ENCODE assay signal across 23 cellular contexts in the genomic region with DNA sequence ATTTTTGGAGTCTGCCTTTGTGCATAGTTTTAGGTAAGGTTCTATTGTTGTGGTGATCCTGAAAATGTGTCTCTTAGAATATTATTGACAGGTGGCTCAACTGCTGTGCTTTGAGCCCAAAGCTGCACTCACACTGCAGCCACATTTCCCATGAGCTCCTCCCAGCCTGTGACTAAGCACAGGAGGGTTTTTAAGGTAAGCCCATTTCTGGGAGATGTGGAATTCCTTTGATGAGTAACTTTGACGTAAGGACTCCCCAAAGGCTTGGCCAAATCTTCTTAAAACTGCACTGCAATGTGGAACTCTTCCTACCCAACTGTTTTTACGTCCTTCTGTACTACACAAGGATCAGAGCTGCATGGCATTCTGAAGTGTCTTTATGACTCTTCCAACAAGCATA. TPM values are rescaled to one million over a fixed set of nuclear protein-coding genes. Genes with fewer than 3 reads are reported as not detected.
DNase-seq lines count a peak whose midpoint lies in the region; ATAC-seq and TF ChIP-seq lines count a peak whose summit lies in the region.
"Had no signal": no experiment of that assay in that cellular context is flagged by ENCODE, and none has a peak within 500 bp of the region (broad histone marks: within the 10 kb centered on the region; RNA-seq: fewer than 3 reads in every experiment).

No MANE protein-coding gene starts in this region.

- no peaks in the 10 kb centered on the region for H3K79me2 ChIP-seq in hepatocyte

- no peaks in the 10 kb centered on the region for H3K9me3 ChIP-seq in hepatocyte (ENCODE audit: low read depth)
- H3K9me3 ChIP-seq: SK-N-SH had no signal

- no peak overlapping the region for H3K4me2 ChIP-seq in hepatocyte
- H3K4me2 ChIP-seq: SK-N-SH had no signal

- TF ChIP-seq CTCF in fibroblast of the aortic adventitia (IDR thresholded peaks at IDR 0.05; ENCODE audit: insufficient read depth, low read length) (no peak), hepatocyte (IDR thresholded peaks at IDR 0.05; ENCODE audit: poor library complexity) (no peak)

- no peak for ATAC-seq in HG02981 (IDR thresholded peaks at IDR 0.05; ENCODE audit: unreplicated experiment)
- ATAC-seq in GM19395 (IDR thresholded peaks at IDR 0.05; ENCODE audit: unreplicated experiment), result no peak
- ATAC-seq: Panc1 had no signal

- no peaks in the 10 kb centered on the region for H4K20me1 ChIP-seq in hepatocyte (ENCODE audit: insufficient read depth, poor library complexity, severe bottlenecking)

- H3K4me1 ChIP-seq in hepatocyte (ENCODE audit: insufficient read depth), result no peaks in the 10 kb centered on the region

- no peaks in the 10 kb centered on the region for H3K27me3 ChIP-seq in hepatocyte

- H3K27ac ChIP-seq in hepatocyte, result no peak overlapping the region

- no peaks in the 10 kb centered on the region for H3K9me2 ChIP-seq in hepatocyte (replicated peaks; ENCODE audit: insufficient read depth)
- H3K9me2 ChIP-seq: SK-N-SH had no signal

- DNase-seq in M059J (ENCODE audit: low read depth), result peak; percentile 55
- DNase-seq in astrocyte of the hippocampus (ENCODE audit: low read depth, low spot score), result peak; percentile 6
- DNase-seq in fibroblast of the aortic adventitia (ENCODE audit: low read depth), result peak; percentile 5
- no peak for DNase-seq in hepatocyte (ENCODE audit: low spot score)
- DNase-seq in effector CD8-positive, alpha-beta T cell (lab: John Stamatoyannopoulos, UW), result no peak
- DNase-seq: Calu3; CD4-positive, alpha-beta memory T cell; DMS53; Kasumi-1; NCI-H1417; NCI-H2029 treated with DMSO at 0.1 percent for 48 hours; NCI-H510A; NCI-H82; SHP77; SK-N-SH had no signal

- WGBS in hepatocyte (ENCODE audit: low lambda C conversion rate, missing lambda C conversion rate), result 57% methylated on average over 2 of the region's 2 CpGs

- H3K4me3 ChIP-seq in fibroblast of the aortic adventitia (ENCODE audit: low read depth, low read length) (no peak overlapping the region), hepatocyte (no peak overlapping the region)

- H3K36me3 ChIP-seq in hepatocyte (replicated peaks; ENCODE audit: insufficient read depth, low read depth), result no peaks in the 10 kb centered on the region

- H2AFZ ChIP-seq in hepatocyte, result no peak overlapping the region

RNA-seq across cellular contexts. Expression of gene TMPRSS11A, which starts 20.0 kb away (rescaled TPM):
- total RNA-seq in M059J (2014; rRNA removed; shearing (Covaris generic)), result not detected in 2 replicates
- total RNA-seq in fibroblast of the aortic adventitia (ENCODE audit: low replicate concordance), result under 0.01 TPM in 1 of 2 replicates, not detected in the other
- total RNA-seq in hepatocyte, result 0.08 and 0.10 TPM in 2 replicates
- polyA plus RNA-seq in hepatocyte, result 0.07 TPM in 1 of 2 replicates, not detected in the other
- total RNA-seq: Calu3; CD4-positive, alpha-beta memory T cell; H4; HT-29 had no signal
- polyA plus RNA-seq: AG04450; BJ; CD4-positive, alpha-beta memory T cell; IgD-negative memory B cell; SK-N-SH had no signal

Comparison
In these comparisons a context has a peak if more than half of its experiments do, and no peak if none do; other contexts are left out.
1. DNase-seq: peak in M059J (single experiment), astrocyte of the hippocampus (single experiment) and fibroblast of the aortic adventitia (single experiment); none in hepatocyte (single experiment) and effector CD8-positive, alpha-beta T cell (single experiment).